ENCODE assay signal across 9 cellular contexts in the genomic region with DNA sequence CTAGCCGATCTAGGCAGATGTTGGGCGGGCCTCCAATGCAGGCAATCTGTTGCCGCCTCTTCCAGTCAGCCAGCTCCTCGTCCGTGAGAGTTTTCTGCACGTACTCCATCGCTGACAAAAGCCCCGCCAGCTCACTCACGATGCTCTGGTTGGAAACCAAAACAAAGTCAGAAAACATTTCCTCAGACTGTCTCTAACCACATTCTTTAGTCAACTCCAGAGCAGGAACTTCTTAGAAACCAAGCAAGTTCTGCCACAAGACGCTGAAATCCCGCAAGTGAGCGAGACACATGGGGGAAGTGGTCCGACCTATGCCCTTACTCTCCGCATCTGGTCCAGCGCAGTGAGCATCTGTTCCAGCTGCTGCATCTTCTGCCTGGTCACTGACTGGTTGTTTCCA. TPM values are rescaled to one million over a fixed set of nuclear protein-coding genes. Genes with fewer than 3 reads are reported as not detected.
DNase-seq lines count a peak whose midpoint lies in the region; TF ChIP-seq lines count a peak whose summit lies in the region.
"Had no signal": no experiment of that assay in that cellular context is flagged by ENCODE, and none has a peak within 500 bp of the region (broad histone marks: within the 10 kb centered on the region; RNA-seq: fewer than 3 reads in every experiment).

No MANE protein-coding gene starts in this region.

- in situ Hi-C loops in GM13977 (cut with MboI; ENCODE audit: low pct_unique_long_range_greater_than_20kb, low sequenced_read_pairs, unreplicated experiment): no loop called here

- no peak for TF ChIP-seq CTCF in GM13977 (IDR thresholded peaks at IDR 0.05; ENCODE audit: extremely low read depth, insufficient read depth, missing control alignments)
- no peak for TF ChIP-seq CTCF in mesothelial cell of epicardium (IDR thresholded peaks at IDR 0.05; ENCODE audit: unreplicated experiment)

- H3K4me1 Mint-ChIP-seq in IgD-negative memory B cell (peaks cover 19 to 27% (median 26%) of the 10 kb centered on the region in 3 donors), mesothelial cell of epicardium (no peaks in the 10 kb centered on the region)

- H3K27ac Mint-ChIP-seq in IgD-negative memory B cell (peak overlapping the region in 2 of 3 donors; percentile 45 to 91), mesothelial cell of epicardium (no peak overlapping the region)

- H3K4me3 Mint-ChIP-seq in IgD-negative memory B cell (peak overlapping the region in 1 of 4 donors; percentile 63), mesothelial cell of epicardium (no peak overlapping the region)
- H3K4me3 Mint-ChIP-seq: naive B cell had no signal

- peak; percentile 72 for DNase-seq in GM13977 (ENCODE audit: low spot score)
- peak; percentile 83 for DNase-seq in activated naive CD4-positive, alpha-beta T cell treated with Interleukin-2 at 50 U/mL for 16 hours
- DNase-seq in stimulated activated CD4-positive, alpha-beta T cell treated with anti-CD3 and anti-CD28 coated beads, Interleukin-1b, Interleukin-23, amount 100 ng/mL, for 4 hours (ENCODE audit: low read depth in 2 of 2): peak; percentile 48 to 50
- no peak for DNase-seq in NCI-H1417 (lab: John Stamatoyannopoulos, UW)
- no peak for DNase-seq in mesothelial cell of epicardium (ENCODE audit: low spot score in 2 of 2, unreplicated experiment in 2 of 2)
- DNase-seq in posterior vena cava (ENCODE audit: low spot score): no peak
- DNase-seq in NOMO-1 (lab: John Stamatoyannopoulos, UW; ENCODE audit: unreplicated experiment in 2 of 2): no peak
- DNase-seq: naive B cell had no signal

- intact Hi-C loops in posterior vena cava (cut with DNase I): no loop called here

- H3K27me3 Mint-ChIP-seq in IgD-negative memory B cell (no peaks in the 10 kb centered on the region), mesothelial cell of epicardium (ENCODE audit: low read depth) (no peaks in the 10 kb centered on the region)
- H3K27me3 Mint-ChIP-seq: naive B cell had no signal

- peaks cover 10% of the 10 kb centered on the region for H3K36me3 Mint-ChIP-seq in IgD-negative memory B cell
- H3K36me3 Mint-ChIP-seq in mesothelial cell of epicardium: peaks cover 39% of the 10 kb centered on the region

- H3K9me3 Mint-ChIP-seq in IgD-negative memory B cell (no peaks in the 10 kb centered on the region), mesothelial cell of epicardium (no peaks in the 10 kb centered on the region)
- H3K9me3 Mint-ChIP-seq: naive B cell had no signal

RNA-seq across cellular contexts. Expression of gene STAT5A, which starts 49.1 kb away (rescaled TPM):
- 63.0 TPM for polyA plus RNA-seq in IgD-negative memory B cell
- total RNA-seq in mesothelial cell of epicardium (9.5 to 11.7 TPM (median 11.2 TPM) in 3 replicates), posterior vena cava (10 to 100 TPM; 30.7 to 37.6 TPM)

RNA-seq across cellular contexts. Expression of gene STAT3, which starts 50.8 kb away (rescaled TPM):
- 106 TPM for polyA plus RNA-seq in IgD-negative memory B cell
- total RNA-seq in mesothelial cell of epicardium: 118 to 129 TPM (median 119 TPM) in 3 replicates
- 100 to 1,000 TPM; 230 to 241 TPM for total RNA-seq in posterior vena cava

Comparison
In these comparisons a context has a peak if more than half of its experiments do, and no peak if none do; other contexts are left out.
1. DNase-seq: peak in GM13977 (single experiment), activated naive CD4-positive, alpha-beta T cell treated with Interleukin-2 at 50 U/mL for 16 hours (single experiment) and stimulated activated CD4-positive, alpha-beta T cell treated with anti-CD3 and anti-CD28 coated beads, Interleukin-1b, Interleukin-23, amount 100 ng/mL, for 4 hours (2 of 2); none in NCI-H1417 (0 of 3), mesothelial cell of epicardium (0 of 2), posterior vena cava (single experiment) and NOMO-1 (0 of 2).